In genomic region chr2:120433816-120434290, GRCh38 we compare ENCODE assay signal across 21 cellular contexts.
"Had no signal": no experiment of that assay in that cellular context is flagged by ENCODE, and none has a peak within 500 bp of the region (broad histone marks: within the 10 kb centered on the region; RNA-seq: fewer than 3 reads in every experiment).

No MANE protein-coding gene starts in this region.

- H3K36me3 ChIP-seq: brain microvascular endothelial cell, esophagus muscularis mucosa, stomach, tibial artery had no signal

- H3K9me3 Mint-ChIP-seq: activated CD8-positive, alpha-beta T cell treated with anti-CD3 and anti-CD28 coated beads for 36 hours; activated T-helper 1 cell treated with anti-CD3 and anti-CD28 coated beads, Interleukin-12 subunit alpha, Interleukin-12 subunit beta, Interleukin-2, Interleukin-4 antibody, amounts not matched to agents 30 ng/mL and 10 ng/mL and 1 ng/mL, durations not matched to agents 14 hours and 24 hours and 36 hours; natural killer cell treated with Interleukin-12 subunit alpha and Interleukin-12 subunit beta and Interleukin-15 and Interleukin-18, amount 100 ng/mL, for 72 hours; stimulated activated naive B cell treated with anti-CD40 and anti-IgM and Interleukin-4, amounts not matched to agents 10 μg/mL and 1 μg/mL and 100 μg/mL, for 72 hours had no signal

- H3K27ac ChIP-seq: brain microvascular endothelial cell, esophagus muscularis mucosa, stomach, tibial artery had no signal

- H3K27ac Mint-ChIP-seq: activated CD4-positive, alpha-beta T cell treated with anti-CD3 and anti-CD28 coated beads for 36 hours; activated CD8-positive, alpha-beta T cell treated with anti-CD3 and anti-CD28 coated beads for 36 hours; activated T-helper 1 cell treated with anti-CD3 and anti-CD28 coated beads, Interleukin-12 subunit alpha, Interleukin-12 subunit beta, Interleukin-2, Interleukin-4 antibody, amounts not matched to agents 30 ng/mL and 10 ng/mL and 1 ng/mL, durations not matched to agents 14 hours and 24 hours and 36 hours; natural killer cell treated with Interleukin-12 subunit alpha and Interleukin-12 subunit beta and Interleukin-15 and Interleukin-18, amount 100 ng/mL, for 72 hours; stimulated activated naive B cell treated with anti-CD40 and anti-IgM and Interleukin-4, amounts not matched to agents 10 μg/mL and 1 μg/mL and 100 μg/mL, for 72 hours had no signal

- ATAC-seq: activated CD4-positive, alpha-beta T cell treated with anti-CD3 and anti-CD28 coated beads for 36 hours; activated CD8-positive, alpha-beta T cell treated with anti-CD3 and anti-CD28 coated beads for 36 hours; left ventricle myocardium superior; mucosa of descending colon; stimulated activated naive B cell treated with anti-CD40 and anti-IgM and Interleukin-4, amounts not matched to agents 10 μg/mL and 1 μg/mL and 100 μg/mL, for 72 hours had no signal

- H3K4me1 Mint-ChIP-seq: activated CD4-positive, alpha-beta T cell treated with anti-CD3 and anti-CD28 coated beads for 36 hours; stimulated activated naive B cell treated with anti-CD40 and anti-IgM and Interleukin-4, amounts not matched to agents 10 μg/mL and 1 μg/mL and 100 μg/mL, for 72 hours had no signal

- H3K9me3 ChIP-seq: esophagus muscularis mucosa, mucosa of descending colon, stomach, tibial artery had no signal

- H3K36me3 Mint-ChIP-seq: natural killer cell treated with Interleukin-12 subunit alpha and Interleukin-12 subunit beta and Interleukin-15 and Interleukin-18, amount 100 ng/mL, for 72 hours had no signal

- H3K4me3 ChIP-seq: esophagus muscularis mucosa, mucosa of descending colon, stomach, tibial artery had no signal

- DNase-seq: activated CD4-positive, alpha-beta T cell treated with anti-CD3 and anti-CD28 coated beads for 36 hours; activated CD4-positive, CD25-positive, alpha-beta regulatory T cell; activated CD8-positive, alpha-beta T cell treated with anti-CD3 and anti-CD28 coated beads for 36 hours; activated gamma-delta T cell treated with Interleukin-2 at 50 U/mL for 16 hours; activated naive CD4-positive, alpha-beta T cell treated with anti-CD3 and anti-CD28 coated beads, Interleukin-2, amount 50 U/mL, for 16 hours; activated T-cell treated with anti-CD3 and anti-CD28 coated beads, Interleukin-2, amount 50 U/mL, for 1 hour; amniotic stem cell; brain microvascular endothelial cell; caudate nucleus; foreskin melanocyte; left ventricle myocardium superior; mucosa of descending colon; small intestine; stimulated activated CD4-positive, alpha-beta T cell treated with anti-CD3 and anti-CD28 coated beads, Interleukin-1b, Interleukin-23, amount 100 ng/mL, for 48 hours; stimulated activated CD4-positive, alpha-beta T cell treated with anti-CD3 and anti-CD28 coated beads, Interleukin-4, amount 100 ng/mL, for 4 hours; stimulated activated naive B cell treated with anti-CD40 and anti-IgM and Interleukin-4, amounts not matched to agents 10 μg/mL and 1 μg/mL and 100 μg/mL, for 72 hours; stomach; tibial artery had no signal

- H3K4me1 ChIP-seq: esophagus muscularis mucosa, stomach, tibial artery had no signal

- H3K4me3 Mint-ChIP-seq: activated CD4-positive, alpha-beta T cell treated with anti-CD3 and anti-CD28 coated beads for 36 hours; activated CD8-positive, alpha-beta T cell treated with anti-CD3 and anti-CD28 coated beads for 36 hours; activated T-helper 1 cell treated with anti-CD3 and anti-CD28 coated beads, Interleukin-12 subunit alpha, Interleukin-12 subunit beta, Interleukin-2, Interleukin-4 antibody, amounts not matched to agents 30 ng/mL and 10 ng/mL and 1 ng/mL, durations not matched to agents 14 hours and 24 hours and 36 hours; natural killer cell treated with Interleukin-12 subunit alpha and Interleukin-12 subunit beta and Interleukin-15 and Interleukin-18, amount 100 ng/mL, for 72 hours; stimulated activated naive B cell treated with anti-CD40 and anti-IgM and Interleukin-4, amounts not matched to agents 10 μg/mL and 1 μg/mL and 100 μg/mL, for 72 hours had no signal
